Comparison of ENCODE assay signal across 9 cellular contexts in the genomic region with DNA sequence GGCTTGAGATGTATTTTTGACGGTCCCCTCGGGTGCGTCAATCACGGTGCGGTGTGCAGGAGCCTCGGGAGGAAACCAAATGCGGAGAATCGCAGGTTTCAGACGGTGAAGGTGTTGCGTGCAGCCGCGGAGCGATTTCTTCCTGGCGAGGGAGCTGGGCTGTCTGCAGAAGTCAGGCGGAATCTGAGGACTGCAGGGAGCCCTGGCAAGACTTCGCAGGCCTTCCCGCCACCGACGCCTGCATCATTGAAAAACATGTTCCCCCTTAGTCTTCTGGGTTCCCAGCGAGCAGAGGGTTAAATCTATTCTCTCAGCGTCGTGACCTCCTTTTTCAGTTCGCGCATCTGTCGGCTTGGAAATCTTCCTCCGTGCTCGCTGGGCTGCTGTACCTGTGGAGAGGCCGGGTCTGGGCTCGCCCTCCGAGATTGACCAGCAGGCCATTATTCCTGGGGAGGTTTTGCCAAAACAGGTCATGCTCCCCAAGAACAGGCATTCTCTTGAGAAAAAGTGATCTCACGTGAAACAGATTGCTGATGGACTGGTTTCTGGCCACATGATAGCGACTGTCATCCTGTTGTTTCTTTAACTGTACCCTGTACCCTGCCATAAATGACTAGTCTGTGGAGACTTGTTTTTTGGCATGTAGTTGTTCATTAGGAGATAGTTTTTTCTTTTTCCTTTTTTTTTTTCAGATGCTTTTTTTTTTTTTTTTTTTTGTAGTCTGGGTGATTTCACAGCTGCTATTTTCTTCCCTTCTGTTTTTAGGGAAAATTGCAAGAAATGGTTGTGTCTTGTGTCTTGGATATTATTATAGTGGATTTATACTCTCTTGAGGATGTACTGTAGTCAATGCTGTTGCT. TPM values are rescaled to one million over a fixed set of nuclear protein-coding genes. Genes with fewer than 3 reads are reported as not detected.
DNase-seq lines count a peak whose midpoint lies in the region; ATAC-seq and TF ChIP-seq lines count a peak whose summit lies in the region.
"Had no signal": no experiment of that assay in that cellular context is flagged by ENCODE, and none has a peak within 500 bp of the region (broad histone marks: within the 10 kb centered on the region; RNA-seq: fewer than 3 reads in every experiment).

No MANE protein-coding gene starts in this region.

- CTCF ChIA-PET in activated naive CD4-positive, alpha-beta T cell treated with anti-CD3 and anti-CD28 coated beads, Interleukin-2, amount 10 ng/mL, durations not matched to agents 7 days and 5 days (lab: Charles Lee): interaction anchor here (1.1 to 1.9 kb wide), 2 partner anchors 13 to 31 kb away, joined by 3 to 6 read pairs; no protein-coding TSS in a partner anchor

- no peak for TF ChIP-seq EP300 in sigmoid colon (IDR thresholded peaks at IDR 0.05)

- peaks cover 26% of the 10 kb centered on the region for H3K4me1 ChIP-seq in left ventricle myocardium inferior
- H3K4me1 ChIP-seq in sigmoid colon: peaks cover 0 to 15% (median 9%) of the 10 kb centered on the region in 4 donors

- ATAC-seq in HG03045 (IDR thresholded peaks at IDR 0.05; ENCODE audit: unreplicated experiment) (peak; percentile 7), GM18519 (IDR thresholded peaks at IDR 0.05; ENCODE audit: low FRiP score, unreplicated experiment) (no peak)

- peaks cover 23% of the 10 kb centered on the region for H3K36me3 Mint-ChIP-seq in activated naive CD4-positive, alpha-beta T cell treated with anti-CD3 and anti-CD28 coated beads, Interleukin-2, amount 10 ng/mL, durations not matched to agents 7 days and 5 days

- H3K27me3 Mint-ChIP-seq in activated naive CD4-positive, alpha-beta T cell treated with anti-CD3 and anti-CD28 coated beads, Interleukin-2, amount 10 ng/mL, durations not matched to agents 7 days and 5 days: no peaks in the 10 kb centered on the region

- TF ChIP-seq POLR2A in sigmoid colon (IDR thresholded peaks at IDR 0.05): no peak

- intact Hi-C loops in left ventricle myocardium inferior (cut with micrococcal nuclease) (no loop called here), sigmoid colon (cut with DNase I) (loop anchor here (2.0 to 10.0 kb wide), 2 partner anchors 28 to 210 kb away; partner anchors contain the start of gene TMEM200B)

- H3K4me1 Mint-ChIP-seq in activated naive CD4-positive, alpha-beta T cell treated with anti-CD3 and anti-CD28 coated beads, Interleukin-2, amount 10 ng/mL, durations not matched to agents 7 days and 5 days: peaks cover 55% of the 10 kb centered on the region

- H3K36me3 ChIP-seq in left ventricle myocardium inferior (no peaks in the 10 kb centered on the region), sigmoid colon (no peaks in the 10 kb centered on the region)

- DNase-seq in EL (peak; percentile 49), RPMI8226 (peak; percentile 73), left ventricle myocardium inferior (no peak), sigmoid colon (no peak), COLO829 (ENCODE audit: low spot score) (no peak)
- peak; percentile 62 for DNase-seq in activated naive CD4-positive, alpha-beta T cell treated with anti-CD3 and anti-CD28 coated beads, Interleukin-2, amount 10 ng/mL, durations not matched to agents 7 days and 5 days

- peak overlapping the region; percentile 98 for H3K4me3 Mint-ChIP-seq in activated naive CD4-positive, alpha-beta T cell treated with anti-CD3 and anti-CD28 coated beads, Interleukin-2, amount 10 ng/mL, durations not matched to agents 7 days and 5 days

- peak overlapping the region; percentile 99 for H3K27ac Mint-ChIP-seq in activated naive CD4-positive, alpha-beta T cell treated with anti-CD3 and anti-CD28 coated beads, Interleukin-2, amount 10 ng/mL, durations not matched to agents 7 days and 5 days

- TF ChIP-seq CTCF in left ventricle myocardium inferior (IDR thresholded peaks at IDR 0.05; ENCODE audit: borderline replicate concordance) (no peak), sigmoid colon (IDR thresholded peaks at IDR 0.05) (no peak)

- WGBS in sigmoid colon, 2 donors: 1 to 2% methylated on average over 32 of the region's 32 CpGs

- H3K9me3 ChIP-seq in left ventricle myocardium inferior (replicated peaks) (no peaks in the 10 kb centered on the region), sigmoid colon (no peaks in the 10 kb centered on the region)

- H3K4me3 ChIP-seq in left ventricle myocardium inferior (peak overlapping the region; percentile 84), sigmoid colon (peak overlapping the region; percentile 40 to 89 (median 63))

- peak overlapping the region; percentile 46 for H3K27ac ChIP-seq in left ventricle myocardium inferior (replicated peaks)
- peak overlapping the region; percentile 66 to 78 (median 72) for H3K27ac ChIP-seq in sigmoid colon
- H3K27ac ChIP-seq: epithelial cell of prostate had no signal

- H3K9me3 Mint-ChIP-seq in activated naive CD4-positive, alpha-beta T cell treated with anti-CD3 and anti-CD28 coated beads, Interleukin-2, amount 10 ng/mL, durations not matched to agents 7 days and 5 days: no peaks in the 10 kb centered on the region

- no peaks in the 10 kb centered on the region for H3K27me3 ChIP-seq in left ventricle myocardium inferior (ENCODE audit: low read depth)
- H3K27me3 ChIP-seq in sigmoid colon: no peaks in the 10 kb centered on the region

RNA-seq across cellular contexts. Expression of gene EPB41, which starts 0.9 kb away (rescaled TPM):
- total RNA-seq in left ventricle myocardium inferior: 23.4 TPM
- 10 to 100 TPM; 23.2 to 33.4 (median 27.4) TPM for total RNA-seq in sigmoid colon
- polyA plus RNA-seq in sigmoid colon: 10 to 100 TPM; 13.2 to 35.1 (median 23.1) TPM

Comparison
In these comparisons a context has a peak if more than half of its experiments do, and no peak if none do; other contexts are left out.
1. DNase-seq: peak in EL (single experiment), RPMI8226 (single experiment) and activated naive CD4-positive, alpha-beta T cell treated with anti-CD3 and anti-CD28 coated beads, Interleukin-2, amount 10 ng/mL, durations not matched to agents 7 days and 5 days (single experiment); none in left ventricle myocardium inferior (single experiment), sigmoid colon (single experiment) and COLO829 (single experiment).